Comparison of ENCODE assay signal across 13 cellular contexts in the genomic region with DNA sequence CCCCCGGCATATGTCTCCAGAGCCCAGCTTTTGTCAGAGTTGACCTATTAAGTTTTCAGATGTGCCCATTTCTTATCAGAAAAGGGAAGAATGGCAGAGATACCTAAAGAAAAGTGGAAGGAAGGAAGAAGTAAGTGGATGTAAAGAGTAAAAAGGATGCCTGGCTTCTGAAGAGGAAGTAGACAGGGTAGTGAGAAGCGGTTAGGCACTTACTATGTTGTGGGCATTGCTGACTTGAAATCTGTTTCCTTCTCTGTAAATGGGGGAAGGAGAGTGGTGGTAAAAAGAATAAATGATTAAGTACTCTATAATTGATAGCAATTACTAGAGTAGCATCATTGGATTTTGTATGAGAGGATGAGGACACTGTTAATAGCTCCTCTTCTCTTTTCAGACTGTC. TPM values are rescaled to one million over a fixed set of nuclear protein-coding genes. Genes with fewer than 3 reads are reported as not detected.
DNase-seq lines count a peak whose midpoint lies in the region; ATAC-seq and TF ChIP-seq lines count a peak whose summit lies in the region.
"Had no signal": no experiment of that assay in that cellular context is flagged by ENCODE, and none has a peak within 500 bp of the region (broad histone marks: within the 10 kb centered on the region; RNA-seq: fewer than 3 reads in every experiment).

No MANE protein-coding gene starts in this region.

- no peaks in the 10 kb centered on the region for H3K9me2 ChIP-seq in DOHH2 (replicated peaks; ENCODE audit: control insufficient read depth, low read length)

- no peaks in the 10 kb centered on the region for H3K27me3 Mint-ChIP-seq in T-helper 2 cell treated with Interferon-gamma antibody and Interleukin-4, amounts not matched to agents 5 μg/mL and 100 μg/mL, for 36 hours (ENCODE audit: low read depth)
- no peaks in the 10 kb centered on the region for H3K27me3 Mint-ChIP-seq in naive thymus-derived CD4-positive, alpha-beta T cell

- ATAC-seq in HG03135 (IDR thresholded peaks at IDR 0.05; ENCODE audit: unreplicated experiment) (peak; percentile 54), HG03175 (IDR thresholded peaks at IDR 0.05; ENCODE audit: unreplicated experiment) (no peak), HG02571 (IDR thresholded peaks at IDR 0.05; ENCODE audit: unreplicated experiment) (no peak)
- peak; percentile 83 for ATAC-seq in naive thymus-derived CD4-positive, alpha-beta T cell
- ATAC-seq: heart right ventricle had no signal

- peaks cover 100% of the 10 kb centered on the region for H3K79me2 ChIP-seq in DOHH2 (ENCODE audit: control insufficient read depth, low read length)

- peak overlapping the region; percentile 62 for H3K4me2 ChIP-seq in DOHH2 (ENCODE audit: low read length)

- no peaks in the 10 kb centered on the region for H3K9me3 ChIP-seq in DOHH2 (ENCODE audit: control insufficient read depth, insufficient read depth, low read length)
- H3K9me3 ChIP-seq in naive thymus-derived CD4-positive, alpha-beta T cell (ENCODE audit: control insufficient read depth in 2 of 3, low read length in 3 of 3): no peaks in the 10 kb centered on the region
- H3K9me3 ChIP-seq: heart right ventricle, ovary had no signal

- intact Hi-C loops in naive thymus-derived CD4-positive, alpha-beta T cell (cut with micrococcal nuclease): loop anchor here (1.0 to 2.0 kb wide), 2 partner anchors 10 to 16 kb away; a partner anchor contains a TSS

- CTCF ChIA-PET in naive thymus-derived CD4-positive, alpha-beta T cell (lab: Charles Lee): interaction anchor here (1.1 kb wide), 1 partner anchor 10 kb away, joined by 3 read pairs; no protein-coding TSS in a partner anchor

- H3K36me3 ChIP-seq in DOHH2 (ENCODE audit: control insufficient read depth, low read length): peaks cover 97% of the 10 kb centered on the region
- H3K36me3 ChIP-seq in naive thymus-derived CD4-positive, alpha-beta T cell (ENCODE audit: control insufficient read depth in 2 of 3, insufficient read depth in 3 of 3, low read length in 3 of 3): peaks cover 0 to 24% (median 0%) of the 10 kb centered on the region in 3 experiments
- H3K36me3 ChIP-seq: ovary had no signal

- peaks cover 61% of the 10 kb centered on the region for H3K4me1 ChIP-seq in DOHH2 (ENCODE audit: control insufficient read depth, low read length)
- H3K4me1 ChIP-seq in naive thymus-derived CD4-positive, alpha-beta T cell (ENCODE audit: control insufficient read depth in 2 of 2, insufficient read depth in 2 of 2, low read length in 2 of 2): peaks cover 23 to 54% of the 10 kb centered on the region in 2 donors

- H3K4me3 Mint-ChIP-seq in T-helper 2 cell treated with Interferon-gamma antibody and Interleukin-4, amounts not matched to agents 5 μg/mL and 100 μg/mL, for 36 hours: peak overlapping the region; percentile 35
- H3K4me3 Mint-ChIP-seq in naive thymus-derived CD4-positive, alpha-beta T cell: peak overlapping the region; percentile 23 to 64 (median 52)
- H3K4me3 Mint-ChIP-seq: brain had no signal

- no peaks in the 10 kb centered on the region for H3K9me3 Mint-ChIP-seq in T-helper 2 cell treated with Interferon-gamma antibody and Interleukin-4, amounts not matched to agents 5 μg/mL and 100 μg/mL, for 36 hours
- no peaks in the 10 kb centered on the region for H3K9me3 Mint-ChIP-seq in naive thymus-derived CD4-positive, alpha-beta T cell
- H3K9me3 Mint-ChIP-seq: brain had no signal

- H3K36me3 Mint-ChIP-seq in T-helper 2 cell treated with Interferon-gamma antibody and Interleukin-4, amounts not matched to agents 5 μg/mL and 100 μg/mL, for 36 hours (ENCODE audit: low read depth): peaks cover 32% of the 10 kb centered on the region
- H3K36me3 Mint-ChIP-seq in naive thymus-derived CD4-positive, alpha-beta T cell: peaks cover 0 to 10% (median 3%) of the 10 kb centered on the region in 5 donors

- H3K4me3 ChIP-seq in DOHH2 (ENCODE audit: low read length): peak overlapping the region; percentile 16; the same call in 1 of the 2 replicates
- H3K4me3 ChIP-seq in naive thymus-derived CD4-positive, alpha-beta T cell (ENCODE audit: low read length): no peak overlapping the region
- H3K4me3 ChIP-seq: heart right ventricle, ovary had no signal

- POLR2A ChIA-PET in naive thymus-derived CD4-positive, alpha-beta T cell (lab: Charles Lee): interaction anchor here (0.6 to 2.8 kb wide), 5 partner anchors 10 to 82 kb away, joined by 3 to 11 read pairs (median 3); a partner anchor contains a TSS

- no peak overlapping the region for H3K27ac Mint-ChIP-seq in T-helper 2 cell treated with Interferon-gamma antibody and Interleukin-4, amounts not matched to agents 5 μg/mL and 100 μg/mL, for 36 hours
- H3K27ac Mint-ChIP-seq in naive thymus-derived CD4-positive, alpha-beta T cell: peak overlapping the region in 7 of 9 donors; percentile 20 to 86 (median 67)

- peaks cover 27% of the 10 kb centered on the region for H3F3A ChIP-seq in DOHH2 (ENCODE audit: control insufficient read depth, insufficient read depth)

- no peaks in the 10 kb centered on the region for H3K27me3 ChIP-seq in DOHH2 (ENCODE audit: control insufficient read depth, low read length)
- no peaks in the 10 kb centered on the region for H3K27me3 ChIP-seq in naive thymus-derived CD4-positive, alpha-beta T cell (ENCODE audit: control insufficient read depth in 2 of 2, insufficient read depth in 2 of 2, low read length in 2 of 2)
- H3K27me3 ChIP-seq: heart right ventricle, ovary had no signal

- no peak overlapping the region for H3K27ac ChIP-seq in DOHH2 (ENCODE audit: low read depth, low read length)
- H3K27ac ChIP-seq in naive thymus-derived CD4-positive, alpha-beta T cell (ENCODE audit: low read depth, low read length): peak overlapping the region; percentile 38
- H3K27ac ChIP-seq: heart right ventricle, ovary had no signal

- TF ChIP-seq CTCF in DOHH2 (IDR thresholded peaks at IDR 0.05; ENCODE audit: low read depth, low read length, poor library complexity, severe bottlenecking): no peak

- H3K4me1 Mint-ChIP-seq in T-helper 2 cell treated with Interferon-gamma antibody and Interleukin-4, amounts not matched to agents 5 μg/mL and 100 μg/mL, for 36 hours (ENCODE audit: low read depth): peaks cover 56% of the 10 kb centered on the region
- H3K4me1 Mint-ChIP-seq in naive thymus-derived CD4-positive, alpha-beta T cell: peaks cover 45 to 90% (median 78%) of the 10 kb centered on the region in 7 donors

- DNase-seq in T-helper 2 cell treated with Interferon-gamma antibody and Interleukin-4, amounts not matched to agents 5 μg/mL and 100 μg/mL, for 36 hours (ENCODE audit: low spot score): no peak
- DNase-seq in naive thymus-derived CD4-positive, alpha-beta T cell: peak in 3 of 9 donors; percentile 36 to 50 (median 38)
- DNase-seq in inferior parietal cortex (ENCODE audit: extremely low spot score): no peak
- DNase-seq: DMS53, heart right ventricle, NCI-H1417 treated with DMSO at 0.1 percent for 48 hours, ovary had no signal

- peaks cover 71% of the 10 kb centered on the region for H4K20me1 ChIP-seq in DOHH2 (ENCODE audit: control insufficient read depth, insufficient read depth, low read depth, low read length)

RNA-seq across cellular contexts. Expression of a gene that starts 9.9 kb away (rescaled TPM):
- 100 to 1,000 TPM; 143 to 267 (median 186) TPM for total RNA-seq in naive thymus-derived CD4-positive, alpha-beta T cell
- polyA plus RNA-seq in naive thymus-derived CD4-positive, alpha-beta T cell: 100 to 1,000 TPM; 108 to 123 TPM

RNA-seq across cellular contexts. Expression of a gene that starts 55.0 kb away (rescaled TPM):
- total RNA-seq in naive thymus-derived CD4-positive, alpha-beta T cell: 1 to 10 TPM; 1.3 to 4.3 (median 2.3) TPM
- 10 to 100 TPM; 13.6 to 14.2 TPM for polyA plus RNA-seq in naive thymus-derived CD4-positive, alpha-beta T cell
- total RNA-seq: endothelial cell of umbilical vein had no signal
- polyA plus RNA-seq: endothelial cell of umbilical vein, heart right ventricle, ovary had no signal

Comparison
In these comparisons a context has a peak if more than half of its experiments do, and no peak if none do; other contexts are left out.
1. ATAC-seq: peak in HG03135 (single experiment) and naive thymus-derived CD4-positive, alpha-beta T cell (single experiment); none in HG03175 (single experiment) and HG02571 (single experiment).